1 cellular context compared by ENCODE assay signal in the genomic region with DNA sequence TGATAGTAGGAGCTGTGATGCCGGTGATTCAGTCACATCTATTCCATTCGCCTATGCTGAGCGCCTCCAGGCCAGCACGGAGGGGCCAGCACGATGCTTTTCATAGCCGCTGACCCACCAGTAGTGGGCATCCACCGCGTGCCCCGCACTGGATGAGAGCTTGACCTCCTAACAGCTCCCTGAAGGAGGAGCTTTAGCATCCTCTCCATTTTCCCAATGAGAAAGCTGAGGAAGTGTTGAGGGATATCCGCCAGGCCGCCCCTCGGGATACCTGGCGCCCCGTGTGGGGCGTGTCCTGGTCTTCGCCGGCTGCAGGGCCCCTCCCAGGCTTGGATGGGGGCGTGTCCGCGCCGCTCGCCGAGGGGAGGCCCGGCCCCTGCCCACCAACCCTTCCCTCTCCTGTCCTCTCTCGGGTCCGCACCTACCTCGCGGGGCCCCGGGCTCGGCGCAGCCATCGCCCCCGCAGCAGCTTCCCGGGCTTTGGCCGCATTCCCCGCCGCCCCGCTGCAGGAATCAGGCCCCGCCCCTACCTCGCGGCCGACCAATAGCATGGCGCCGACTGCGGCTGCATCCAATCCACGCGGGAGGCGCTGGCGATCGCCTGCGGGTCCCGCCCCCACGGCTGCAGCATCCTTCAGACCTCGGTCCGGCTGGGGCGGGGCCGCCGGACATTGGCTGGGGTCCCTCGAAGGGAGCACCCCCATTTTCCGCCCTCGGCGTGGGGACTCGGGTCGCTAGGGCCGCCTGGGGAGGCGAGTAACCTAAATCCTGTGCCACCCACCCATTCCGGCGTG.
TF ChIP-seq lines count a peak whose summit lies in the region.

A gene with protein sequence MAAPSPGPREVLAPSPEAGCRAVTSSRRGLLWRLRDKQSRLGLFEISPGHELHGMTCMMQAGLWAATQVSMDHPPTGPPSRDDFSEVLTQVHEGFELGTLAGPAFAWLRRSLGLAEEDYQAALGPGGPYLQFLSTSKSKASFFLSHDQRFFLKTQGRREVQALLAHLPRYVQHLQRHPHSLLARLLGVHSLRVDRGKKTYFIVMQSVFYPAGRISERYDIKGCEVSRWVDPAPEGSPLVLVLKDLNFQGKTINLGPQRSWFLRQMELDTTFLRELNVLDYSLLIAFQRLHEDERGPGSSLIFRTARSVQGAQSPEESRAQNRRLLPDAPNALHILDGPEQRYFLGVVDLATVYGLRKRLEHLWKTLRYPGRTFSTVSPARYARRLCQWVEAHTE (minus strand): TSS at position 480 of the 794 bp plus-strand sequence. CDS start 25 bp downstream, at position 455.

TF ChIP-seq in HepG2, 621 proteins besides CTCF, POLR2A, EP300 and RAD21 (continued from another document and continues in another):
- TF ChIP-seq, protein P1, sequence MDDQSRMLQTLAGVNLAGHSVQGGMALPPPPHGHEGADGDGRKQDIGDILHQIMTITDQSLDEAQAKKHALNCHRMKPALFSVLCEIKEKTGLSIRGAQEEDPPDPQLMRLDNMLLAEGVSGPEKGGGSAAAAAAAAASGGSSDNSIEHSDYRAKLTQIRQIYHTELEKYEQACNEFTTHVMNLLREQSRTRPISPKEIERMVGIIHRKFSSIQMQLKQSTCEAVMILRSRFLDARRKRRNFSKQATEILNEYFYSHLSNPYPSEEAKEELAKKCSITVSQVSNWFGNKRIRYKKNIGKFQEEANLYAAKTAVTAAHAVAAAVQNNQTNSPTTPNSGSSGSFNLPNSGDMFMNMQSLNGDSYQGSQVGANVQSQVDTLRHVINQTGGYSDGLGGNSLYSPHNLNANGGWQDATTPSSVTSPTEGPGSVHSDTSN (CRISPR knock-in tag; IDR thresholded peaks at IDR 0.05; ENCODE audit: borderline replicate concordance) = no peak
- TF ChIP-seq HDAC2 (CRISPR knock-in tag; IDR thresholded peaks at IDR 0.05) (no peak), ZNF263 (CRISPR knock-in tag; IDR thresholded peaks at IDR 0.05) (0 out of 2 replicates have a peak, but pooled peaks have one; percentile 16), ZNF143 (CRISPR knock-in tag; IDR thresholded peaks at IDR 0.05) (no peak), THAP11 (CRISPR knock-in tag; IDR thresholded peaks at IDR 0.05) (peak; percentile 33; the same call in 1 of the 2 replicates), ZNF816 (CRISPR knock-in tag; IDR thresholded peaks at IDR 0.05; ENCODE audit: borderline replicate concordance) (no peak), SP4 (CRISPR knock-in tag; IDR thresholded peaks at IDR 0.05) (peak; percentile 79), ZFY (CRISPR knock-in tag; IDR thresholded peaks at IDR 0.05) (no peak), ZNF235 (CRISPR knock-in tag; IDR thresholded peaks at IDR 0.05; ENCODE audit: borderline replicate concordance) (no peak), JARID2 (CRISPR knock-in tag; IDR thresholded peaks at IDR 0.05; ENCODE audit: insufficient replicate concordance) (no peak), LRRFIP1 (CRISPR knock-in tag; conservative IDR thresholded peaks at IDR 0.05) (no peak), ZNF484 (CRISPR knock-in tag; IDR thresholded peaks at IDR 0.05; ENCODE audit: borderline replicate concordance, low read depth) (no peak), ZFP37 (CRISPR knock-in tag; IDR thresholded peaks at IDR 0.05; ENCODE audit: borderline replicate concordance) (no peak), ZNF576 (CRISPR knock-in tag; IDR thresholded peaks at IDR 0.05) (no peak), ZNF33B (CRISPR knock-in tag; IDR thresholded peaks at IDR 0.05) (no peak), ZNF558 (CRISPR knock-in tag; IDR thresholded peaks at IDR 0.05; ENCODE audit: borderline replicate concordance) (no peak), DZIP1 (CRISPR knock-in tag; IDR thresholded peaks at IDR 0.05) (no peak), U2AF2 (IDR thresholded peaks at IDR 0.05; ENCODE audit: low read depth, low read length) (no peak), SOX13 (IDR thresholded peaks at IDR 0.05) (no peak), SOX13 (CRISPR knock-in tag; conservative IDR thresholded peaks at IDR 0.05 in 1 of 2, IDR thresholded peaks at IDR 0.05 in 1 of 2) (0 out of 4 replicates have a peak, but pooled peaks of 1 of the 2 experiments have one; percentile 11), HMGXB3 (CRISPR knock-in tag; IDR thresholded peaks at IDR 0.05; ENCODE audit: borderline replicate concordance) (no peak), HNF1A (IDR thresholded peaks at IDR 0.05; ENCODE audit: low read depth) (no peak), HNF1A (CRISPR knock-in tag; IDR thresholded peaks at IDR 0.05; ENCODE audit: borderline replicate concordance) (no peak), TAF1 (CRISPR knock-in tag; IDR thresholded peaks at IDR 0.05) (no peak), ZNF773 (CRISPR knock-in tag; IDR thresholded peaks at IDR 0.05; ENCODE audit: borderline replicate concordance) (no peak), MAFF (IDR thresholded peaks at IDR 0.05; ENCODE audit: low read depth, low read length) (no peak), GRHL1 (CRISPR knock-in tag; conservative IDR thresholded peaks at IDR 0.05) (no peak), MZF1 (CRISPR knock-in tag; IDR thresholded peaks at IDR 0.05; ENCODE audit: borderline replicate concordance) (no peak), ZNF839 (CRISPR knock-in tag; IDR thresholded peaks at IDR 0.05; ENCODE audit: borderline replicate concordance) (no peak), ZNF136 (CRISPR knock-in tag; IDR thresholded peaks at IDR 0.05; ENCODE audit: low read depth) (no peak), ZNF138 (CRISPR knock-in tag; IDR thresholded peaks at IDR 0.05; ENCODE audit: low read depth) (no peak), NFRKB (IDR thresholded peaks at IDR 0.05) (no peak)
- TF ChIP-seq, protein P2, sequence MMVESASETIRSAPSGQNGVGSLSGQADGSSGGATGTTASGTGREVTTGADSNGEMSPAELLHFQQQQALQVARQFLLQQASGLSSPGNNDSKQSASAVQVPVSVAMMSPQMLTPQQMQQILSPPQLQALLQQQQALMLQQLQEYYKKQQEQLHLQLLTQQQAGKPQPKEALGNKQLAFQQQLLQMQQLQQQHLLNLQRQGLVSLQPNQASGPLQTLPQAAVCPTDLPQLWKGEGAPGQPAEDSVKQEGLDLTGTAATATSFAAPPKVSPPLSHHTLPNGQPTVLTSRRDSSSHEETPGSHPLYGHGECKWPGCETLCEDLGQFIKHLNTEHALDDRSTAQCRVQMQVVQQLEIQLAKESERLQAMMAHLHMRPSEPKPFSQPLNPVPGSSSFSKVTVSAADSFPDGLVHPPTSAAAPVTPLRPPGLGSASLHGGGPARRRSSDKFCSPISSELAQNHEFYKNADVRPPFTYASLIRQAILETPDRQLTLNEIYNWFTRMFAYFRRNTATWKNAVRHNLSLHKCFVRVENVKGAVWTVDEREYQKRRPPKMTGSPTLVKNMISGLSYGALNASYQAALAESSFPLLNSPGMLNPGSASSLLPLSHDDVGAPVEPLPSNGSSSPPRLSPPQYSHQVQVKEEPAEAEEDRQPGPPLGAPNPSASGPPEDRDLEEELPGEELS (CRISPR knock-in tag; IDR thresholded peaks at IDR 0.05) = no peak
